Comparison of ENCODE assay signal across 28 cellular contexts in genomic region chr13:42895781-42896180, GRCh38.
"Had no signal": no experiment of that assay in that cellular context is flagged by ENCODE, and none has a peak within 500 bp of the region (broad histone marks: within the 10 kb centered on the region; RNA-seq: fewer than 3 reads in every experiment).

No MANE protein-coding gene starts in this region.

- H3K27me3 ChIP-seq: esophagus squamous epithelium, gastrocnemius medialis, neutrophil, pancreas, right lobe of liver, stomach, thyroid gland, vagina had no signal

- H3K27ac ChIP-seq: coronary artery, esophagus squamous epithelium, gastrocnemius medialis, neutrophil, right lobe of liver, stomach, thyroid gland, vagina had no signal

- H3K4me3 Mint-ChIP-seq: memory B cell, natural killer cell, neural crest cell had no signal

- H3K9me3 Mint-ChIP-seq: memory B cell, natural killer cell, neural crest cell had no signal

- H3K36me3 ChIP-seq: esophagus squamous epithelium, gastrocnemius medialis, neutrophil, pancreas, right lobe of liver, thyroid gland, vagina had no signal

- FAIRE-seq: kidney, pancreas had no signal

- DNase-seq: dermis blood vessel endothelial cell; effector memory CD4-positive, alpha-beta T cell; erythroblast; esophagus squamous epithelium; foreskin fibroblast; gastrocnemius medialis; head of caudate nucleus; kidney; natural killer cell; pancreas; retina; right lobe of liver; stimulated activated CD4-positive, alpha-beta T cell treated with anti-CD3 and anti-CD28 coated beads, Interleukin-12 subunit alpha, Interleukin-12 subunit beta, amount 100 ng/mL, for 4 hours; stimulated activated CD4-positive, alpha-beta T cell treated with anti-CD3 and anti-CD28 coated beads, Interleukin-1b, Interleukin-23, amount 100 ng/mL, for 48 hours; stimulated activated CD4-positive, alpha-beta T cell treated with anti-CD3 and anti-CD28 coated beads, Interleukin-4, amount 100 ng/mL, for 1 hour; stimulated activated CD8-positive, alpha-beta memory T cell treated with anti-CD3 and anti-CD28 coated beads, Interleukin-4, amount 100 ng/mL, for 48 hours; stimulated activated naive CD4-positive, alpha-beta T cell treated with Interleukin-2 at 50 U/mL for 16 hours; stomach; thyroid gland; trophoblast cell had no signal

- H3K27me3 Mint-ChIP-seq: memory B cell had no signal

- H3K4me1 ChIP-seq: right lobe of liver, vagina had no signal

- H3K9me3 ChIP-seq: esophagus squamous epithelium, gastrocnemius medialis, neutrophil, pancreas, right lobe of liver, stomach, thyroid gland, vagina had no signal

- H3K4me3 ChIP-seq: coronary artery, esophagus squamous epithelium, gastrocnemius medialis, lung, pancreas, right lobe of liver, smooth muscle cell, stomach, thyroid gland, vagina had no signal

- ATAC-seq: gastrocnemius medialis, left lobe of liver, natural killer cell had no signal

- H3K4me1 Mint-ChIP-seq: neural crest cell had no signal

- H3K27ac Mint-ChIP-seq: memory B cell, natural killer cell had no signal

- H3K4me2 ChIP-seq: smooth muscle cell had no signal
